ENCODE assay signal across 8 cellular contexts in the genomic region with DNA sequence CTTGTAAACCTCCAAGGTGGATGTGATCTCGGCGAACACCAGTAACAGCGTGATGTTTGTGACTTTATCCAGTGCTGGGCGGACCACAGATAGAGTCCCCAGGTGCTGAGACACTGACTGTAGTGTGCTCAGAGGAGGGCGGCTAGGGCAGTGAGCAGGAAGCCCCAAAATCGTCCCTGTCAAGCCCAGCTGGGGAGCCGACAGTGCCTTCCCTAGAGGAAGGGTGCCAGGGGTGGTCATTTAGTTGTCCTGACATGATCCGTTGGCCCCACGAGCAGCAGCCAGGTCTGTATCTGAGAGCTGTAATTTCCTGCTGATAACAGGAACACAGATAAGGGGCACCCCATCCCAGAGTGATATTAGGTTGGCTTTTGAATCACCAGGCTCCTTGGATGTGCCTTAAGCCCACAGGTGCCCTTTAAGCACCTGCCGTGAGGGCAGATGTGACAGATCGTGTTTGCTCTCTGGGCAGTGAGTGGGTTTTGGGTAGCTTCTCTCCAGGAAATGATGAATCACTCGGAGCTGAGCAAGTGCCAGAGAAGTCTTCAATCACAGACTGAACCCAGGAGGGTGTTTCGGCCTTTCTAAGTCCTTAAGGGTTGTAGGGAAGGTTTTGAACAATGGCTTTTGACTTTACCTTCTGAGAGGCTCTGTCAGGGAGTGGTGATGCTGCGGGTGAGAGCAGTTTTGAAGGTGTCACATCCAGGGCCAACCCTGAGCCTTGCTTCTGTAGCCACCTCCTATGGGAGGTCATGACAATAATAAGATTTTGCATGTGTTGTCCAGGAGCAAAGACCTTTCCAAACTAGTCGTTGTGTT. TPM values are rescaled to one million over a fixed set of nuclear protein-coding genes. Genes with fewer than 3 reads are reported as not detected.
DNase-seq lines count a peak whose midpoint lies in the region; ATAC-seq and TF ChIP-seq lines count a peak whose summit lies in the region.

No MANE protein-coding gene starts in this region.

- H3K27ac ChIP-seq in CD4-positive, alpha-beta T cell (ENCODE audit: low read depth, low read length), result peak overlapping the region; percentile 94

- H3K27ac Mint-ChIP-seq in CD4-positive, alpha-beta T cell, result peak overlapping the region; percentile 92
- peak overlapping the region; percentile 97 for H3K27ac Mint-ChIP-seq in activated naive CD8-positive, alpha-beta T cell treated with anti-CD3 and anti-CD28 coated beads for 36 hours

- no peaks in the 10 kb centered on the region for H3K27me3 Mint-ChIP-seq in CD4-positive, alpha-beta T cell
- no peaks in the 10 kb centered on the region for H3K27me3 Mint-ChIP-seq in activated naive CD8-positive, alpha-beta T cell treated with anti-CD3 and anti-CD28 coated beads for 36 hours

- peaks cover 10% of the 10 kb centered on the region for H3K36me3 Mint-ChIP-seq in CD4-positive, alpha-beta T cell (ENCODE audit: low read depth)
- H3K36me3 Mint-ChIP-seq in activated naive CD8-positive, alpha-beta T cell treated with anti-CD3 and anti-CD28 coated beads for 36 hours, result peaks cover 17% of the 10 kb centered on the region

- no peaks in the 10 kb centered on the region for H3K27me3 ChIP-seq in CD4-positive, alpha-beta T cell (ENCODE audit: control insufficient read depth, insufficient read depth, low read length)

- H3K4me3 Mint-ChIP-seq in CD4-positive, alpha-beta T cell, result peak overlapping the region; percentile 80
- peak overlapping the region; percentile 76 for H3K4me3 Mint-ChIP-seq in activated naive CD8-positive, alpha-beta T cell treated with anti-CD3 and anti-CD28 coated beads for 36 hours

- peak; percentile 44 to 63 (median 54) for DNase-seq in CD4-positive, alpha-beta T cell
- DNase-seq in SHP77 treated with DMSO at 0.1 percent for 48 hours (lab: John Stamatoyannopoulos, UW) (peak; percentile 32), iris pigment epithelial cell (ENCODE audit: low read depth) (peak; percentile 84), cerebellar nuclear complex (lab: John Stamatoyannopoulos, UW) (no peak)
- peak; percentile 80 for DNase-seq in activated naive CD8-positive, alpha-beta T cell treated with anti-CD3 and anti-CD28 coated beads for 36 hours
- DNase-seq in stimulated activated CD8-positive, alpha-beta memory T cell treated with anti-CD3 and anti-CD28 coated beads, Interleukin-15, amount 100 ng/mL, for 48 hours (ENCODE audit: low read depth in 2 of 2), result peak; percentile 66

- TF ChIP-seq CTCF in CD4-positive, alpha-beta T cell (IDR thresholded peaks at IDR 0.05), result no peak

- peak; percentile 47 for ATAC-seq in CD4-positive, alpha-beta T cell (ENCODE audit: poor library complexity)
- peak; percentile 35 for ATAC-seq in GM19452 (IDR thresholded peaks at IDR 0.05; ENCODE audit: unreplicated experiment)
- peak; percentile 19 for ATAC-seq in HG03565 (IDR thresholded peaks at IDR 0.05; ENCODE audit: unreplicated experiment)

- H3K9me3 ChIP-seq in CD4-positive, alpha-beta T cell (ENCODE audit: control insufficient read depth, low read length), result no peaks in the 10 kb centered on the region

- CTCF ChIA-PET in CD4-positive, alpha-beta T cell (lab: Charles Lee), result interaction anchor here (1.0 to 1.6 kb wide), 5 partner anchors 8 to 61 kb away, joined by 3 to 5 read pairs (median 4); a partner anchor contains a TSS

- POLR2A ChIA-PET in CD4-positive, alpha-beta T cell (lab: Charles Lee), result interaction anchor here (0.7 to 1.8 kb wide), 11 partner anchors 7 to 1102 kb away, joined by 3 to 14 read pairs (median 3); a partner anchor contains a TSS

- H3K9me3 Mint-ChIP-seq in CD4-positive, alpha-beta T cell, result no peaks in the 10 kb centered on the region
- peaks cover 5% of the 10 kb centered on the region for H3K9me3 Mint-ChIP-seq in activated naive CD8-positive, alpha-beta T cell treated with anti-CD3 and anti-CD28 coated beads for 36 hours

- H3K4me1 Mint-ChIP-seq in CD4-positive, alpha-beta T cell (ENCODE audit: low read depth), result peaks cover 86% of the 10 kb centered on the region
- H3K4me1 Mint-ChIP-seq in activated naive CD8-positive, alpha-beta T cell treated with anti-CD3 and anti-CD28 coated beads for 36 hours, result peaks cover 89% of the 10 kb centered on the region

- intact Hi-C loops in CD4-positive, alpha-beta T cell (cut with DNase I, micrococcal nuclease), result loop anchor here in 1 of 2 experiments (10.0 kb wide), 1 partner anchor 619 kb away; a partner anchor contains a TSS

RNA-seq across cellular contexts. Expression of a gene that starts 7.7 kb away (rescaled TPM):
- total RNA-seq in CD4-positive, alpha-beta T cell, result 100 to 1,000 TPM; 115 to 128 TPM
- 10 to 100 TPM; 24.1 to 25.2 TPM for total RNA-seq in activated naive CD8-positive, alpha-beta T cell treated with anti-CD3 and anti-CD28 coated beads for 36 hours

Comparison
In these comparisons a context has a peak if more than half of its experiments do, and no peak if none do; other contexts are left out.
1. DNase-seq: peak in CD4-positive, alpha-beta T cell (10 of 10), SHP77 treated with DMSO at 0.1 percent for 48 hours (single experiment), activated naive CD8-positive, alpha-beta T cell treated with anti-CD3 and anti-CD28 coated beads for 36 hours (single experiment), iris pigment epithelial cell (single experiment) and stimulated activated CD8-positive, alpha-beta memory T cell treated with anti-CD3 and anti-CD28 coated beads, Interleukin-15, amount 100 ng/mL, for 48 hours (2 of 2); none in cerebellar nuclear complex (0 of 2).
2. RNA of a gene that starts 7.7 kb away (total RNA-seq): 115 to 128 TPM in CD4-positive, alpha-beta T cell; 24.1 to 25.2 TPM in activated naive CD8-positive, alpha-beta T cell treated with anti-CD3 and anti-CD28 coated beads for 36 hours; every median in the first group is over 4 times any median in the second.
3. Peak in every context shown above with its lines, with median percentiles within 50 percentile points of each other: ATAC-seq.